In the genomic region with DNA sequence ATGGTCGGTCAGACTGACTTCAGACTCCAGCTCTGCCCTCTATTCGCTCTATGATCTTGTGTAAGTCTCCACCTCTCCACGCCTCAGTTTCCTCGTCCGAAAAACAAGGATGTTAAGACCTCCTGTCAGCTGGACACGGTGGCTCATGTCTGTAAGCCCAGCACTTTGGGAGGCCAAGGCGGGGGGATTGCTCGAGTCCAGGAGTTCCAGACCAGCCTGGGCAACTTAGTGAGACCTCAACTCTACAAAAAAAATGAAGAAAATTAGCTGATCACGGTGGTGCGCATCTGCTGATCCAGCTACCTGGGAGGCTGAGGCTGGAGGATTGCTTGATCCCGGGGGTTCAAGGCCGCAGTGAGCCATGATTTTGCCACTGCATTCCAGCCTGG, we compare ENCODE assay signal across 22 cellular contexts. TPM values are rescaled to one million over a fixed set of nuclear protein-coding genes. Genes with fewer than 3 reads are reported as not detected.
"Had no signal": no experiment of that assay in that cellular context is flagged by ENCODE, and none has a peak within 500 bp of the region (broad histone marks: within the 10 kb centered on the region; RNA-seq: fewer than 3 reads in every experiment).

No MANE protein-coding gene starts in this region.

- H2AFZ ChIP-seq: parathyroid adenoma had no signal

- H3K4me3 Mint-ChIP-seq: activated CD4-positive, alpha-beta memory T cell treated with anti-CD3 and anti-CD28 coated beads for 36 hours; activated naive CD4-positive, alpha-beta T cell treated with anti-CD3 and anti-CD28 coated beads, Interleukin-2, amount 50 U/mL, for 24 hours; activated T-cell treated with anti-CD3 and anti-CD28 coated beads, Interleukin-2, amount 50 U/mL, for 24 hours; immature natural killer cell; T-cell had no signal

- H3K79me2 ChIP-seq: parathyroid adenoma had no signal

- H3K9me3 Mint-ChIP-seq: activated CD4-positive, alpha-beta memory T cell treated with anti-CD3 and anti-CD28 coated beads for 36 hours; activated naive CD4-positive, alpha-beta T cell treated with anti-CD3 and anti-CD28 coated beads, Interleukin-2, amount 50 U/mL, for 24 hours; activated T-cell treated with anti-CD3 and anti-CD28 coated beads, Interleukin-2, amount 50 U/mL, for 24 hours; T-cell had no signal

- H3K27ac ChIP-seq: colonic mucosa, foreskin keratinocyte, parathyroid adenoma, transverse colon had no signal

- H3K4me3 ChIP-seq: adrenal gland, colonic mucosa, lower lobe of right lung, transverse colon had no signal

- H3K4me2 ChIP-seq: SK-N-SH had no signal

- H3K27ac Mint-ChIP-seq: activated CD4-positive, alpha-beta memory T cell treated with anti-CD3 and anti-CD28 coated beads for 36 hours; activated naive CD4-positive, alpha-beta T cell treated with anti-CD3 and anti-CD28 coated beads, Interleukin-2, amount 50 U/mL, for 24 hours; activated T-cell treated with anti-CD3 and anti-CD28 coated beads, Interleukin-2, amount 50 U/mL, for 24 hours; immature natural killer cell; T-cell had no signal

- H3K36me3 Mint-ChIP-seq: activated CD4-positive, alpha-beta memory T cell treated with anti-CD3 and anti-CD28 coated beads for 36 hours; immature natural killer cell; T-cell had no signal

- H3K36me3 ChIP-seq: adrenal gland, colonic mucosa, lower lobe of right lung, transverse colon had no signal

- H3K9ac ChIP-seq: parathyroid adenoma, SK-N-SH had no signal

- ATAC-seq: foreskin keratinocyte, lower lobe of right lung, T-cell had no signal

- H3K9me3 ChIP-seq: adrenal gland, colonic mucosa, lower lobe of right lung, SK-N-SH, transverse colon had no signal

- DNase-seq: activated CD4-positive, alpha-beta memory T cell treated with anti-CD3 and anti-CD28 coated beads for 36 hours; activated CD4-positive, CD25-positive, alpha-beta regulatory T cell treated with anti-CD3 and anti-CD28 coated beads, Interleukin-2, amount 50 U/mL, for 72 hours; activated effector memory CD4-positive, alpha-beta T cell treated with Interleukin-2 at 50 U/mL for 16 hours; activated T-cell treated with anti-CD3 and anti-CD28 coated beads, Interleukin-2, amount 50 U/mL, for 24 hours; caudate nucleus; colonic mucosa; foreskin keratinocyte; glutamatergic neuron; immature natural killer cell; lower lobe of right lung; midbrain; retina; stimulated activated CD4-positive, alpha-beta T cell treated with anti-CD3 and anti-CD28 coated beads, Interleukin-4, amount 100 ng/mL, for 24 hours; stimulated activated naive CD4-positive, alpha-beta T cell; T-cell; T1000; transverse colon had no signal

RNA-seq across cellular contexts. Expression of gene GABRP, which starts 36.6 kb away (rescaled TPM):
- total RNA-seq: activated CD4-positive, alpha-beta memory T cell treated with anti-CD3 and anti-CD28 coated beads for 36 hours; colonic mucosa; foreskin keratinocyte; myocyte had no signal
- polyA plus RNA-seq: foreskin keratinocyte, immature natural killer cell had no signal
